In genomic region chr11:2151500-2152257, GRCh38 we compare ENCODE assay signal across 9 cellular contexts. TPM values are rescaled to one million over a fixed set of nuclear protein-coding genes. Genes with fewer than 3 reads are reported as not detected.
DNase-seq lines count a peak whose midpoint lies in the region; ATAC-seq and TF ChIP-seq lines count a peak whose summit lies in the region.
"Had no signal": no experiment of that assay in that cellular context is flagged by ENCODE, and none has a peak within 500 bp of the region (broad histone marks: within the 10 kb centered on the region; RNA-seq: fewer than 3 reads in every experiment).

No MANE protein-coding gene starts in this region.

- H3K36me3 ChIP-seq in DOHH2 (ENCODE audit: control insufficient read depth, low read length) (no peaks in the 10 kb centered on the region), gastroesophageal sphincter (no peaks in the 10 kb centered on the region), ovary (no peaks in the 10 kb centered on the region), thyroid gland (no peaks in the 10 kb centered on the region)

- no peaks in the 10 kb centered on the region for H3K79me2 ChIP-seq in DOHH2 (ENCODE audit: control insufficient read depth, low read length)

- no peaks in the 10 kb centered on the region for H3F3A ChIP-seq in DOHH2 (ENCODE audit: control insufficient read depth, insufficient read depth)

- H3K4me1 ChIP-seq in DOHH2 (ENCODE audit: control insufficient read depth, low read length) = peaks cover 5% of the 10 kb centered on the region
- H3K4me1 ChIP-seq in gastroesophageal sphincter = peaks cover 0 to 8% (median 4%) of the 10 kb centered on the region in 3 donors
- H3K4me1 ChIP-seq in ovary (ENCODE audit: insufficient read depth) = peaks cover 2% of the 10 kb centered on the region
- H3K4me1 ChIP-seq in thyroid gland = peaks cover 0 to 5% of the 10 kb centered on the region in 2 donors

- ATAC-seq in gastroesophageal sphincter = peak; percentile 59
- ATAC-seq in GM21737 (IDR thresholded peaks at IDR 0.05; ENCODE audit: unreplicated experiment) = no peak

- TF ChIP-seq CTCF in DOHH2 (IDR thresholded peaks at IDR 0.05; ENCODE audit: low read depth, low read length, poor library complexity, severe bottlenecking) (peak; percentile 65), gastroesophageal sphincter (IDR thresholded peaks at IDR 0.05) (peak in 3 of 4 experiments; percentile 78 to 95 (median 91)), ovary (IDR thresholded peaks at IDR 0.05) (peak; percentile 68 to 89 (median 89)), thyroid gland (IDR thresholded peaks at IDR 0.05) (peak; percentile 72 to 87 (median 85))

- no peaks in the 10 kb centered on the region for H3K9me2 ChIP-seq in DOHH2 (replicated peaks; ENCODE audit: control insufficient read depth, low read length)

- 0 out of 2 replicates have a peak, but pooled peaks cover 2% of the 10 kb centered on the region for H4K20me1 ChIP-seq in DOHH2 (ENCODE audit: control insufficient read depth, insufficient read depth, low read depth, low read length)

- H3K4me3 ChIP-seq in DOHH2 (ENCODE audit: low read length) = no peak overlapping the region
- peak overlapping the region in 1 of 2 donors; percentile 4 for H3K4me3 ChIP-seq in gastroesophageal sphincter
- H3K4me3 ChIP-seq in ovary = no peak overlapping the region
- no peak overlapping the region for H3K4me3 ChIP-seq in thyroid gland (replicated peaks in 1 of 3)

- H3K27me3 ChIP-seq in DOHH2 (ENCODE audit: control insufficient read depth, low read length) (peaks cover 13% of the 10 kb centered on the region), gastroesophageal sphincter (peaks cover 61% of the 10 kb centered on the region), ovary (no peaks in the 10 kb centered on the region), thyroid gland (peaks cover 5% of the 10 kb centered on the region)

- no peak overlapping the region for H3K27ac ChIP-seq in DOHH2 (ENCODE audit: low read depth, low read length)
- peak overlapping the region in 1 of 4 donors; percentile 8 for H3K27ac ChIP-seq in gastroesophageal sphincter
- H3K27ac ChIP-seq in ovary = no peak overlapping the region
- H3K27ac ChIP-seq in thyroid gland = no peak overlapping the region
- H3K27ac ChIP-seq: epithelial cell of prostate had no signal

- H3K4me2 ChIP-seq in DOHH2 (ENCODE audit: low read length) = peak overlapping the region; percentile 48

- WGBS in gastroesophageal sphincter (ENCODE audit: low coverage in 1 of 2), 2 donors = 0% methylated on average over 2 to 8 of the region's 22 CpGs
- 2 to 3% (median 2%) methylated on average over 18 to 22 of the region's 22 CpGs for WGBS in ovary, 3 donors
- WGBS in thyroid gland, 2 donors = 0 to 3% methylated on average over 7 to 22 of the region's 22 CpGs

- DNase-seq in M059J (ENCODE audit: low read depth) (peak; percentile 66), SK-N-DZ (ENCODE audit: low spot score) (peak; percentile 75), ovary (peak; percentile 65 to 86 (median 82)), thyroid gland (peak; percentile 79 to 84)
- DNase-seq in activated naive CD4-positive, alpha-beta T cell (lab: John Stamatoyannopoulos, UW) = peak; percentile 46 to 70 (median 60)

- TF ChIP-seq EP300 in gastroesophageal sphincter (IDR thresholded peaks at IDR 0.05) (no peak), ovary (IDR thresholded peaks at IDR 0.05) (no peak)

- TF ChIP-seq POLR2A in gastroesophageal sphincter (IDR thresholded peaks at IDR 0.05) (no peak), ovary (IDR thresholded peaks at IDR 0.05) (no peak), thyroid gland (IDR thresholded peaks at IDR 0.05) (no peak)

- no peaks in the 10 kb centered on the region for H3K9me3 ChIP-seq in DOHH2 (ENCODE audit: control insufficient read depth, insufficient read depth, low read length)
- H3K9me3 ChIP-seq in gastroesophageal sphincter = no peaks in the 10 kb centered on the region
- no peaks in the 10 kb centered on the region for H3K9me3 ChIP-seq in ovary
- no peaks in the 10 kb centered on the region for H3K9me3 ChIP-seq in thyroid gland

- intact Hi-C loops in ovary (cut with DNase I) = loop anchor here (2.0 to 10.0 kb wide), 9 partner anchors 49 to 497 kb away; partner anchors contain the start of genes KRTAP5-6 (in 1 of the 4) and TNNI2 (in 1 of the 4)
- intact Hi-C loops in thyroid gland (cut with DNase I) = loop anchor here (5.0 to 10.0 kb wide), 3 partner anchors 269 to 459 kb away; partner anchors contain the start of genes SYT8 and TNNI2

RNA-seq across cellular contexts. Expression of gene INS, which starts 9.3 kb away (rescaled TPM):
- total RNA-seq in M059J (2014; rRNA removed; shearing (Covaris generic)) = not detected in 2 replicates
- not detected in 2 replicates for polyA plus RNA-seq in SK-N-DZ (2014; cell fraction: cytosol; rRNA removed)
- 4.0 TPM in 1 of 2 replicates, not detected in the other for polyA plus RNA-seq in SK-N-DZ (2014; cell fraction: nucleus; rRNA removed)
- not detected for total RNA-seq in gastroesophageal sphincter
- 1 to 10 TPM in 1 of 7 donors, under 1 TPM in 1, not detected in 5; 0.89 to 1.4 TPM for total RNA-seq in ovary
- not detected for polyA plus RNA-seq in ovary
- not detected for total RNA-seq in thyroid gland

RNA-seq across cellular contexts. Expression of gene IGF2, which starts 12.5 kb away (rescaled TPM):
- 0.02 and 0.07 TPM in 2 replicates for total RNA-seq in M059J (2014; rRNA removed; shearing (Covaris generic))
- 0.29 and 0.32 TPM in 2 replicates for polyA plus RNA-seq in SK-N-DZ (2014; cell fraction: cytosol; rRNA removed)
- polyA plus RNA-seq in SK-N-DZ (2014; cell fraction: nucleus; rRNA removed) = 0.14 TPM in 1 of 2 replicates, not detected in the other
- 10 to 100 TPM in 3 of 4 donors, 1 to 10 TPM in 1; 8.7 to 49.5 (median 28.7) TPM for total RNA-seq in gastroesophageal sphincter
- 100 to 1,000 TPM in 5 of 7 donors, 10 to 100 TPM in 2; 21.7 to 412 (median 172) TPM for total RNA-seq in ovary
- polyA plus RNA-seq in ovary = 10 to 100 TPM; 44.2 to 58.6 TPM
- 10 to 100 TPM in 3 of 4 donors, 1 to 10 TPM in 1; 9.9 to 26.6 (median 18.1) TPM for total RNA-seq in thyroid gland

RNA-seq across cellular contexts. Expression of gene TH, which starts 19.9 kb away (rescaled TPM):
- total RNA-seq in M059J (2014; rRNA removed; shearing (Covaris generic)) = 0.07 TPM in 1 of 2 replicates, not detected in the other
- polyA plus RNA-seq in SK-N-DZ (2014; cell fraction: cytosol; rRNA removed) = 21.2 and 31.3 TPM in 2 replicates
- polyA plus RNA-seq in SK-N-DZ (2014; cell fraction: nucleus; rRNA removed) = 164 and 174 TPM in 2 replicates
- total RNA-seq in gastroesophageal sphincter = under 1 TPM in 2 of 4 donors, not detected in 2; 0.27 TPM
- total RNA-seq in ovary = 1 to 10 TPM in 3 of 7 donors, under 1 TPM in 3, not detected in 1; 0.12 to 4.1 (median 0.99) TPM
- polyA plus RNA-seq in ovary = under 1 TPM in 1 of 2 donors, not detected in 1; 0.54 TPM
- not detected for total RNA-seq in thyroid gland
